1 cellular context compared by ENCODE assay signal in the genomic region with DNA sequence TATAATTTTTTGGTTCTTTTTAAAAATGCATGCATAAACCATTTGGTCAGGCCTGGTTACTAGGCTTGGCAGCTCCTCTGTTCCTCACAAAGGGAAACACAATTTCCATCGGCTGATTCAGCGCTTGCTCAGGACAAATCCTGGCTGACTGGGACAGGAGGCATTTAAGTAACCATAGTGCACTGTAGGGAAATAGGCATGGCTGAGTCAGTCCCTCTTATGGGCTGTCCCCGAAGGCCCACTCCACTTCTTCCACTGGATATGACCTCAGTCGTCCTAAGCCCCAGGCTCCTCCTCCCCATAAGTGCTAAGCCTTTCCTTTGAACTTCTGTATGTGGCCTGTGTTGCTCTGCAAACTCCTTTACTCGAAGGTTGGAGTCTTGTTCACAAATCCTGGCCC.
TF ChIP-seq lines count a peak whose summit lies in the region.

No MANE protein-coding gene starts in this region.

TF ChIP-seq in HepG2, 621 proteins besides CTCF, POLR2A, EP300 and RAD21 (continued from another document):
- TF ChIP-seq, protein P1, sequence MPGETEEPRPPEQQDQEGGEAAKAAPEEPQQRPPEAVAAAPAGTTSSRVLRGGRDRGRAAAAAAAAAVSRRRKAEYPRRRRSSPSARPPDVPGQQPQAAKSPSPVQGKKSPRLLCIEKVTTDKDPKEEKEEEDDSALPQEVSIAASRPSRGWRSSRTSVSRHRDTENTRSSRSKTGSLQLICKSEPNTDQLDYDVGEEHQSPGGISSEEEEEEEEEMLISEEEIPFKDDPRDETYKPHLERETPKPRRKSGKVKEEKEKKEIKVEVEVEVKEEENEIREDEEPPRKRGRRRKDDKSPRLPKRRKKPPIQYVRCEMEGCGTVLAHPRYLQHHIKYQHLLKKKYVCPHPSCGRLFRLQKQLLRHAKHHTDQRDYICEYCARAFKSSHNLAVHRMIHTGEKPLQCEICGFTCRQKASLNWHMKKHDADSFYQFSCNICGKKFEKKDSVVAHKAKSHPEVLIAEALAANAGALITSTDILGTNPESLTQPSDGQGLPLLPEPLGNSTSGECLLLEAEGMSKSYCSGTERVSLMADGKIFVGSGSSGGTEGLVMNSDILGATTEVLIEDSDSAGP (CRISPR knock-in tag; IDR thresholded peaks at IDR 0.05; ENCODE audit: borderline replicate concordance): no peak
- no peak for TF ChIP-seq TEAD2 (CRISPR knock-in tag; IDR thresholded peaks at IDR 0.05)
- TF ChIP-seq, protein P2, sequence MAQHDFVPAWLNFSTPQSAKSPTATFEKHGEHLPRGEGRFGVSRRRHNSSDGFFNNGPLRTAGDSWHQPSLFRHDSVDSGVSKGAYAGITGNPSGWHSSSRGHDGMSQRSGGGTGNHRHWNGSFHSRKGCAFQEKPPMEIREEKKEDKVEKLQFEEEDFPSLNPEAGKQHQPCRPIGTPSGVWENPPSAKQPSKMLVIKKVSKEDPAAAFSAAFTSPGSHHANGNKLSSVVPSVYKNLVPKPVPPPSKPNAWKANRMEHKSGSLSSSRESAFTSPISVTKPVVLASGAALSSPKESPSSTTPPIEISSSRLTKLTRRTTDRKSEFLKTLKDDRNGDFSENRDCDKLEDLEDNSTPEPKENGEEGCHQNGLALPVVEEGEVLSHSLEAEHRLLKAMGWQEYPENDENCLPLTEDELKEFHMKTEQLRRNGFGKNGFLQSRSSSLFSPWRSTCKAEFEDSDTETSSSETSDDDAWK (CRISPR knock-in tag; IDR thresholded peaks at IDR 0.05): no peak
- TF ChIP-seq HOXA3 (CRISPR knock-in tag; IDR thresholded peaks at IDR 0.05): no peak
